Comparison of ENCODE assay signal across 28 cellular contexts in the genomic region with DNA sequence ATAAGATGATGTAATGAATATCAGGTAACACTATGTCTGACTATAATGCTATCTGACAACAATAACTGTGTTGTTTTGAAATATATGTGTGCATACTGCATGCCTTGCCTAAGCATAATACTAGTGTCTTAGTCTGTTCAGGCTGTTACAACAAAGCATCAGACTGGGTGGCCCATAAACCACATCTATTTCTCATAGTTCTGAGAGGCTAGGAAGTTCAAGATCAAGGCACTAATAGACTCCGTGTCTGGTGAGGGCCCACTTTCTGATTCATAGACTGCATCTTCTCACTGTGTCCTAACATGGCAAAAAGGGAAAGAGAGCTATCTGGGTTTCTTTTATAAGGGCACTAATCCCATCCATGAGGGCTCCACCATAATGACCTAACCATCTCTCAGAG.
"Had no signal": no experiment of that assay in that cellular context is flagged by ENCODE, and none has a peak within 500 bp of the region (broad histone marks: within the 10 kb centered on the region; RNA-seq: fewer than 3 reads in every experiment).

No MANE protein-coding gene starts in this region.

- DNase-seq: colonic mucosa; cortex of kidney; dermis blood vessel endothelial cell; dorsolateral prefrontal cortex; effector CD4-positive, alpha-beta T cell; effector CD8-positive, alpha-beta T cell; effector memory CD4-positive, alpha-beta T cell; effector memory CD8-positive, alpha-beta T cell; endodermal cell; erythroblast; esophagus squamous epithelium; foreskin fibroblast; foreskin keratinocyte; foreskin melanocyte; gastrocnemius medialis; glutamatergic neuron; head of caudate nucleus; heart left ventricle; heart right ventricle had no signal

- FAIRE-seq: colon, endometrium, endothelial cell of umbilical vein, frontal cortex had no signal

- H3K4me3 ChIP-seq: colonic mucosa, coronary artery, dorsolateral prefrontal cortex, esophagus muscularis mucosa, esophagus squamous epithelium, gastrocnemius medialis, gastroesophageal sphincter, heart left ventricle, heart right ventricle had no signal

- ATAC-seq: effector memory CD8-positive, alpha-beta T cell; esophagus mucosa; foreskin keratinocyte; gastrocnemius medialis; gastroesophageal sphincter; heart left ventricle; heart right ventricle had no signal

- H3K4me1 ChIP-seq: colonic mucosa, esophagus muscularis mucosa, esophagus squamous epithelium, foreskin keratinocyte, gastrocnemius medialis, gastroesophageal sphincter, heart left ventricle, heart right ventricle had no signal

- H3K9me3 ChIP-seq: colonic mucosa, esophagus squamous epithelium, gastrocnemius medialis, gastroesophageal sphincter had no signal

- H3K36me3 ChIP-seq: colonic mucosa, esophagus muscularis mucosa, esophagus squamous epithelium, gastrocnemius medialis, gastroesophageal sphincter, heart left ventricle, heart right ventricle had no signal

- H3K27me3 ChIP-seq: colonic mucosa, dorsolateral prefrontal cortex, esophagus muscularis mucosa, esophagus squamous epithelium, foreskin keratinocyte, gastrocnemius medialis, gastroesophageal sphincter, heart left ventricle, heart right ventricle had no signal

- H3K27ac ChIP-seq: colonic mucosa, coronary artery, dorsolateral prefrontal cortex, epithelial cell of prostate, esophagus muscularis mucosa, esophagus squamous epithelium, foreskin keratinocyte, gastrocnemius medialis, gastroesophageal sphincter, heart left ventricle, heart right ventricle had no signal
